Comparison of ENCODE assay signal across 26 cellular contexts in the genomic region with DNA sequence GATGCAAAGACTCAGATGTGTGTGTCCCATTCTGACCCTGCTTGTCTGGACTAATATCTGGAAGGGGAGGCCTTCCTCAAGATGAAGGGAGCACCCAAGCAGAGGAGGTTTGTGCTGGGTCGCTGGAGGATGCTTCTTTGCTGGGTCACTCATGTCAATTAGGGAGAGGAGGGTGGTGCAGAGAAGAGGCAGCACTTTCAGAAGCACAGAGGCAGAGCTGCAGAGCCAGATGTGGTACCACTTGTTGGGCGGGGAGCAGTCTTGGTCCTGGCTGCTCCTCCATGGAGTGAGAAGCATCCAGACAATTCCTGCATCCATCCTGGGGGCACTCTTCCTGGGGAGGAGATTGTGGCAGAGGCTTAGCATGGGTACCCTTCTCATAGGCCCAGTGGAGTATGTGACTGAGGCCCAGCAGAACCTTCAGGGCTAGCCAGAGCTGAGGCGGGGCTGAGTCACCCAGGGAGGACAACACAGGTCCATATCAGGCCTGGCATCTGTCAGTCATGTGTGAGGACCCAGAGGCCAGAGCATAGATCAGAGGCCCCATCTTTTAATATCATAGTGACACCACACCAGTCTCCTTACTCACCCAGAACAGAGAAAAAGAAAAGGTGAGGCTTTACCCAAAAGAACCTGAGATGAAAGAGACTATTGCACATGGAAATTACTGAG. TPM values are rescaled to one million over a fixed set of nuclear protein-coding genes. Genes with fewer than 3 reads are reported as not detected.
DNase-seq lines count a peak whose midpoint lies in the region; ATAC-seq and TF ChIP-seq lines count a peak whose summit lies in the region.
"Had no signal": no experiment of that assay in that cellular context is flagged by ENCODE, and none has a peak within 500 bp of the region (broad histone marks: within the 10 kb centered on the region; RNA-seq: fewer than 3 reads in every experiment).

No MANE protein-coding gene starts in this region.

- H3K27ac Mint-ChIP-seq in activated T-cell treated with anti-CD3 and anti-CD28 coated beads, Interleukin-2, amount 50 U/mL, for 72 hours = no peak overlapping the region
- H3K27ac Mint-ChIP-seq in chondrocyte (ENCODE audit: unreplicated experiment) = peak overlapping the region; percentile 58
- H3K27ac Mint-ChIP-seq: activated CD4-positive, alpha-beta memory T cell treated with anti-CD3 and anti-CD28 coated beads for 36 hours; immature natural killer cell had no signal

- H3K27me3 ChIP-seq in ovary = no peaks in the 10 kb centered on the region
- H3K27me3 ChIP-seq: BLaER1, brain microvascular endothelial cell, Peyer's patch, SJCRH30 had no signal

- TF ChIP-seq CTCF in chondrocyte (IDR thresholded peaks at IDR 0.05) (no peak), ovary (IDR thresholded peaks at IDR 0.05) (no peak)

- TF ChIP-seq POLR2A in ovary (IDR thresholded peaks at IDR 0.05) = no peak

- peaks cover 0 to 5% of the 10 kb centered on the region in 2 donors for H3K9me3 Mint-ChIP-seq in activated T-cell treated with anti-CD3 and anti-CD28 coated beads, Interleukin-2, amount 50 U/mL, for 72 hours
- H3K9me3 Mint-ChIP-seq in chondrocyte (ENCODE audit: low read depth) = no peaks in the 10 kb centered on the region
- H3K9me3 Mint-ChIP-seq: activated CD4-positive, alpha-beta memory T cell treated with anti-CD3 and anti-CD28 coated beads for 36 hours had no signal

- ATAC-seq in activated T-cell treated with anti-CD3 and anti-CD28 coated beads, Interleukin-2, amount 50 U/mL, for 72 hours (replicated peaks in 1 of 2) = peak; percentile 67 to 79
- ATAC-seq in sciatic nerve (peak; percentile 48), GM19463 (IDR thresholded peaks at IDR 0.05; ENCODE audit: unreplicated experiment) (no peak), GM21786 (IDR thresholded peaks at IDR 0.05; ENCODE audit: unreplicated experiment) (no peak)
- ATAC-seq: GM12878, left lobe of liver had no signal

- 56 to 74% (median 67%) methylated on average over 3 of the region's 3 CpGs for WGBS in ovary, 3 donors

- intact Hi-C loops in sciatic nerve (cut with DNase I) (loop anchor here (10.0 kb wide), 1 partner anchor 779 kb away; no protein-coding TSS in a partner anchor), ovary (cut with DNase I) (loop anchor here in 1 of 4 donors (10.0 kb wide), 1 partner anchor 159 kb away; no protein-coding TSS in a partner anchor)

- peaks cover 20% of the 10 kb centered on the region for H3K4me1 Mint-ChIP-seq in activated T-cell treated with anti-CD3 and anti-CD28 coated beads, Interleukin-2, amount 50 U/mL, for 72 hours (ENCODE audit: low read depth)
- peaks cover 24% of the 10 kb centered on the region for H3K4me1 Mint-ChIP-seq in chondrocyte (ENCODE audit: low read depth)
- H3K4me1 Mint-ChIP-seq: immature natural killer cell had no signal

- TF ChIP-seq EP300 in ovary (IDR thresholded peaks at IDR 0.05) = no peak

- H3K27me3 Mint-ChIP-seq in activated T-cell treated with anti-CD3 and anti-CD28 coated beads, Interleukin-2, amount 50 U/mL, for 72 hours (ENCODE audit: low read depth) = no peaks in the 10 kb centered on the region
- H3K27me3 Mint-ChIP-seq in chondrocyte (ENCODE audit: low read depth) = no peaks in the 10 kb centered on the region
- H3K27me3 Mint-ChIP-seq: activated CD4-positive, alpha-beta memory T cell treated with anti-CD3 and anti-CD28 coated beads for 36 hours had no signal

- no peaks in the 10 kb centered on the region for H3K9me3 ChIP-seq in ovary
- H3K9me3 ChIP-seq: BLaER1, Peyer's patch, SJCRH30 had no signal

- H3K4me3 ChIP-seq in ovary = no peak overlapping the region
- H3K4me3 ChIP-seq: BLaER1, GM12878, Peyer's patch, SJCRH30 had no signal

- H3K27ac ChIP-seq in ovary = no peak overlapping the region
- H3K27ac ChIP-seq: BLaER1, brain microvascular endothelial cell, Peyer's patch, SJCRH30 had no signal

- H3K36me3 ChIP-seq in ovary = no peaks in the 10 kb centered on the region
- H3K36me3 ChIP-seq: BLaER1, brain microvascular endothelial cell, Peyer's patch, SJCRH30 had no signal

- no peaks in the 10 kb centered on the region for H3K4me1 ChIP-seq in ovary (ENCODE audit: insufficient read depth)
- H3K4me1 ChIP-seq: BLaER1, Peyer's patch had no signal

- DNase-seq in activated T-cell treated with anti-CD3 and anti-CD28 coated beads, Interleukin-2, amount 50 U/mL, for 72 hours = no peak
- DNase-seq in activated T-cell treated with anti-CD3 and anti-CD28 coated beads, Interleukin-2, amount 50 U/mL, for 48 hours = no peak
- DNase-seq in OCI-M1 (lab: John Stamatoyannopoulos, UW) (peak; percentile 8), chondrocyte (ENCODE audit: low spot score) (no peak), sciatic nerve (ENCODE audit: low spot score) (no peak), ovary (no peak)
- DNase-seq: activated CD4-positive, alpha-beta memory T cell treated with anti-CD3 and anti-CD28 coated beads for 36 hours; DMS79 treated with DMSO at 0.1 percent for 48 hours; effector CD8-positive, alpha-beta T cell; H7; immature natural killer cell; mesendoderm; NCI-H2171; NCI-H510A treated with DMSO at 0.1 percent for 48 hours; NK-92 treated with Interleukin-12 subunit alpha and Interleukin-12 subunit beta, amount 100 ng/mL, for 24 hours; Peyer's patch; SJCRH30; stimulated activated CD4-positive, alpha-beta T cell treated with anti-CD3 and anti-CD28 coated beads, Interleukin-4, amount 100 ng/mL, for 1 hour; stimulated activated naive CD4-positive, alpha-beta T cell treated with Interleukin-2 at 50 U/mL for 16 hours; T-helper 1 cell had no signal

- H3K36me3 Mint-ChIP-seq in activated T-cell treated with anti-CD3 and anti-CD28 coated beads, Interleukin-2, amount 50 U/mL, for 72 hours (ENCODE audit: insufficient read depth in 2 of 2) = no peaks in the 10 kb centered on the region
- H3K36me3 Mint-ChIP-seq in chondrocyte (ENCODE audit: low read depth) = no peaks in the 10 kb centered on the region
- H3K36me3 Mint-ChIP-seq: activated CD4-positive, alpha-beta memory T cell treated with anti-CD3 and anti-CD28 coated beads for 36 hours had no signal

- no peak overlapping the region for H3K4me3 Mint-ChIP-seq in activated T-cell treated with anti-CD3 and anti-CD28 coated beads, Interleukin-2, amount 50 U/mL, for 72 hours
- H3K4me3 Mint-ChIP-seq in chondrocyte (ENCODE audit: unreplicated experiment) = no peak overlapping the region
- H3K4me3 Mint-ChIP-seq: activated CD4-positive, alpha-beta memory T cell treated with anti-CD3 and anti-CD28 coated beads for 36 hours; immature natural killer cell had no signal

RNA-seq across cellular contexts. Expression of a gene that starts 59.8 kb away (rescaled TPM):
- under 1 TPM; 0.19 to 0.26 TPM for total RNA-seq in activated T-cell treated with anti-CD3 and anti-CD28 coated beads, Interleukin-2, amount 50 U/mL, for 72 hours
- total RNA-seq in chondrocyte (0.10 to 0.37 TPM (median 0.36 TPM) in 3 replicates), sciatic nerve (11.9 TPM), ovary (under 1 TPM; 0.10 to 0.34 (median 0.24) TPM)
- polyA plus RNA-seq in ovary = under 1 TPM; 0.02 to 0.53 TPM
- total RNA-seq: GM12878, H7 had no signal

Comparison
In these comparisons a context has a peak if more than half of its experiments do, and no peak if none do; other contexts are left out.
1. ATAC-seq: peak in activated T-cell treated with anti-CD3 and anti-CD28 coated beads, Interleukin-2, amount 50 U/mL, for 72 hours (2 of 2) and sciatic nerve (single experiment); none in GM19463 (single experiment) and GM21786 (single experiment).